In the genomic region with DNA sequence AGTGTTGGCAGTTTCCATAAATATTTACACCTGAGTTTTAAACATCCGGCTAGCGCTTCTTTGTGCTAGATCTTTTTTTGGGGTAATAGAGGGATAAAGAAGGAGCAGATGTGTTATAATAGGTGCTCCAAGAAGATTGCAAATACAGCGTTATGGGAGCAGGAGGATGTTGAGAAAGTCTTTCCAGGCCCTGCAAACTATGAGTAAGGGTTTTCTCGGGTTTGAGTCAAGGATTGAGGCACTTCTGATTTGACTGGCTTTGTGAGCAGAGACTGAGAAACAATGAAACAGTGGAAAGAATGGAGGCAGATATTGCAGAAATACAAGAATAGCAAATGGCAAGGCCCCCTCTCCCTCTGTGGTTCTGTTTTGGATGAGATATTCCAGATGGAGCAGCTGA, we compare ENCODE assay signal across 23 cellular contexts.
"Had no signal": no experiment of that assay in that cellular context is flagged by ENCODE, and none has a peak within 500 bp of the region (broad histone marks: within the 10 kb centered on the region; RNA-seq: fewer than 3 reads in every experiment).

No MANE protein-coding gene starts in this region.

- ATAC-seq: PC-3, SK-N-SH treated with all-trans-retinoic acid at 6 μM for 48 hours, WTC11 had no signal

- H3K36me3 Mint-ChIP-seq: brain, WTC11 had no signal

- H3K9me3 Mint-ChIP-seq: activated T-helper 1 cell treated with anti-CD3 and anti-CD28 coated beads, Interleukin-12 subunit alpha, Interleukin-12 subunit beta, Interleukin-2, Interleukin-4 antibody, amounts not matched to agents 30 ng/mL and 10 ng/mL and 1 ng/mL, durations not matched to agents 14 hours and 24 hours and 36 hours; T-helper 1 cell treated with Interleukin-12 subunit alpha and Interleukin-12 subunit beta and Interleukin-4 antibody, amounts not matched to agents 30 μg/mL and 1 μg/mL, for 36 hours had no signal

- H3K36me3 ChIP-seq: SJSA1 had no signal

- H3K27me3 Mint-ChIP-seq: central memory CD8-positive, alpha-beta T cell had no signal

- H3K4me3 ChIP-seq: SJSA1 had no signal

- H3K27ac ChIP-seq: SJSA1 had no signal

- H3K27me3 ChIP-seq: SJSA1 had no signal

- H3K27ac Mint-ChIP-seq: activated naive CD4-positive, alpha-beta T cell treated with anti-CD3 and anti-CD28 coated beads, Interleukin-2, amount 10 ng/mL, durations not matched to agents 7 days and 5 days; activated T-helper 1 cell treated with anti-CD3 and anti-CD28 coated beads, Interleukin-12 subunit alpha, Interleukin-12 subunit beta, Interleukin-2, Interleukin-4 antibody, amounts not matched to agents 30 ng/mL and 10 ng/mL and 1 ng/mL, durations not matched to agents 14 hours and 24 hours and 36 hours; brain; T-helper 1 cell treated with Interleukin-12 subunit alpha and Interleukin-12 subunit beta and Interleukin-4 antibody, amounts not matched to agents 30 μg/mL and 1 μg/mL, for 36 hours; WTC11 had no signal

- H3K4me3 Mint-ChIP-seq: activated naive CD4-positive, alpha-beta T cell treated with anti-CD3 and anti-CD28 coated beads, Interleukin-2, amount 10 ng/mL, durations not matched to agents 7 days and 5 days; activated T-helper 1 cell treated with anti-CD3 and anti-CD28 coated beads, Interleukin-12 subunit alpha, Interleukin-12 subunit beta, Interleukin-2, Interleukin-4 antibody, amounts not matched to agents 30 ng/mL and 10 ng/mL and 1 ng/mL, durations not matched to agents 14 hours and 24 hours and 36 hours; brain; central memory CD8-positive, alpha-beta T cell; T-helper 1 cell treated with Interleukin-12 subunit alpha and Interleukin-12 subunit beta and Interleukin-4 antibody, amounts not matched to agents 30 μg/mL and 1 μg/mL, for 36 hours; WTC11 had no signal

- DNase-seq: activated CD4-positive, alpha-beta T cell treated with anti-CD3 and anti-CD28 coated beads, Interleukin-2, amount 50 U/mL, for 48 hours; activated CD8-positive, alpha-beta memory T cell treated with anti-CD3 and anti-CD28 coated beads, Interleukin-2, amount 50 U/mL, for 48 hours; activated naive CD4-positive, alpha-beta T cell treated with anti-CD3 and anti-CD28 coated beads, Interleukin-2, amount 10 ng/mL, durations not matched to agents 7 days and 5 days; amygdala; IMR-90; Kasumi-1; KBM-7; NCI-H1105 treated with DMSO at 0.1 percent for 48 hours; NCI-H1436 treated with DMSO at 0.1 percent for 48 hours; NCI-H187; NCI-H2081; NCI-H510A treated with DMSO at 0.1 percent for 48 hours; NCI-H69; NK-92 treated with Interleukin-12 subunit alpha and Interleukin-12 subunit beta, amount 100 ng/mL, for 24 hours; PC-3; SHP77 had no signal
